Comparison of ENCODE assay signal across 2 cellular contexts in the genomic region with DNA sequence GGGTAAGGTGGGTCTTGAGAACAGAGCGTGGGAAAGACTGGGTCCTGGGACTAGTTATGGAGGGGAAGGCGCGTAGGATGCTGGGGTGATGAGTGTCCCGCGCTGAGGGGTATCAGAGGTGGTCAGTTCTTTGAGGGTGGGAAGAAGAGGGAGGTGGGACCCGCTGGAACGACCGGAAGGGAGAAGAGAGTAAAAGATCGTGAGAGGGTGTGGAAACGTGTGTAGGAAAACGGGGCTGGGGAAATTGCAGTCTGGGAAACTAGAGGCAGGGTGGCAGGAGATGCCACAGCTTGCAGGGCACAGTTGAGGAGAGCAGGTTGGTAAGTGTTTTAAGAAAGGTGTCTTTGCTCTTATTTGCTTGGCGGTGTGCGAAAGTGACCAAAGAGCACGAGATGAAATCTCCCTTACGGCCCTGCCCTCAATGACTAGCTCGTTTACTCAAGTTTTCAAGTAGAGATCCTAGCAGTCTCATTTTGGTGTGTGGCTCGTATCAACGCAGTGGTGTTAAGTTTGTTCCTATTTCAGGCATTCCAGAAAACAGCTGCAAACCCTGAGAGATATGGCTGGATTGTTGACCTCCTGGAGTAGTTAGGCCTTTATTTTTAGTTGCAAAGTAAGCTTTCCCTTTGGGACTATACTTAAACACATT.
TF ChIP-seq lines count a peak whose summit lies in the region.

No MANE protein-coding gene starts in this region.

TF ChIP-seq in HCT116, 20 proteins besides CTCF, POLR2A, EP300 and RAD21:
- TF ChIP-seq, protein P1, sequence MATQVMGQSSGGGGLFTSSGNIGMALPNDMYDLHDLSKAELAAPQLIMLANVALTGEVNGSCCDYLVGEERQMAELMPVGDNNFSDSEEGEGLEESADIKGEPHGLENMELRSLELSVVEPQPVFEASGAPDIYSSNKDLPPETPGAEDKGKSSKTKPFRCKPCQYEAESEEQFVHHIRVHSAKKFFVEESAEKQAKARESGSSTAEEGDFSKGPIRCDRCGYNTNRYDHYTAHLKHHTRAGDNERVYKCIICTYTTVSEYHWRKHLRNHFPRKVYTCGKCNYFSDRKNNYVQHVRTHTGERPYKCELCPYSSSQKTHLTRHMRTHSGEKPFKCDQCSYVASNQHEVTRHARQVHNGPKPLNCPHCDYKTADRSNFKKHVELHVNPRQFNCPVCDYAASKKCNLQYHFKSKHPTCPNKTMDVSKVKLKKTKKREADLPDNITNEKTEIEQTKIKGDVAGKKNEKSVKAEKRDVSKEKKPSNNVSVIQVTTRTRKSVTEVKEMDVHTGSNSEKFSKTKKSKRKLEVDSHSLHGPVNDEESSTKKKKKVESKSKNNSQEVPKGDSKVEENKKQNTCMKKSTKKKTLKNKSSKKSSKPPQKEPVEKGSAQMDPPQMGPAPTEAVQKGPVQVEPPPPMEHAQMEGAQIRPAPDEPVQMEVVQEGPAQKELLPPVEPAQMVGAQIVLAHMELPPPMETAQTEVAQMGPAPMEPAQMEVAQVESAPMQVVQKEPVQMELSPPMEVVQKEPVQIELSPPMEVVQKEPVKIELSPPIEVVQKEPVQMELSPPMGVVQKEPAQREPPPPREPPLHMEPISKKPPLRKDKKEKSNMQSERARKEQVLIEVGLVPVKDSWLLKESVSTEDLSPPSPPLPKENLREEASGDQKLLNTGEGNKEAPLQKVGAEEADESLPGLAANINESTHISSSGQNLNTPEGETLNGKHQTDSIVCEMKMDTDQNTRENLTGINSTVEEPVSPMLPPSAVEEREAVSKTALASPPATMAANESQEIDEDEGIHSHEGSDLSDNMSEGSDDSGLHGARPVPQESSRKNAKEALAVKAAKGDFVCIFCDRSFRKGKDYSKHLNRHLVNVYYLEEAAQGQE (IDR thresholded peaks at IDR 0.05; ENCODE audit: low read depth), result no peak
- TF ChIP-seq CEBPB (IDR thresholded peaks at IDR 0.05; ENCODE audit: low read depth), result no peak
- TF ChIP-seq ZNF274 (IDR thresholded peaks at IDR 0.05; ENCODE audit: low read depth, low read length), result no peak
- TF ChIP-seq YY1 (IDR thresholded peaks at IDR 0.05; ENCODE audit: extremely low read depth, insufficient replicate concordance, low read depth, low read length), result no peak

TF ChIP-seq in SK-N-SH, 30 proteins besides CTCF, POLR2A, EP300 and RAD21:
- TF ChIP-seq FOXJ3 (CRISPR knock-in tag; IDR thresholded peaks at IDR 0.05) (no peak), SIN3A (IDR thresholded peaks at IDR 0.05; ENCODE audit: borderline replicate concordance, low read depth, low read length) (0 out of 2 replicates have a peak, but pooled peaks have one; percentile 14), GABPA (IDR thresholded peaks at IDR 0.05; ENCODE audit: low read depth) (no peak)
- TF ChIP-seq, protein P2, sequence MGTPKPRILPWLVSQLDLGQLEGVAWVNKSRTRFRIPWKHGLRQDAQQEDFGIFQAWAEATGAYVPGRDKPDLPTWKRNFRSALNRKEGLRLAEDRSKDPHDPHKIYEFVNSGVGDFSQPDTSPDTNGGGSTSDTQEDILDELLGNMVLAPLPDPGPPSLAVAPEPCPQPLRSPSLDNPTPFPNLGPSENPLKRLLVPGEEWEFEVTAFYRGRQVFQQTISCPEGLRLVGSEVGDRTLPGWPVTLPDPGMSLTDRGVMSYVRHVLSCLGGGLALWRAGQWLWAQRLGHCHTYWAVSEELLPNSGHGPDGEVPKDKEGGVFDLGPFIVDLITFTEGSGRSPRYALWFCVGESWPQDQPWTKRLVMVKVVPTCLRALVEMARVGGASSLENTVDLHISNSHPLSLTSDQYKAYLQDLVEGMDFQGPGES (IDR thresholded peaks at IDR 0.05; ENCODE audit: low read depth, low read length), result no peak
